In the genomic region with DNA sequence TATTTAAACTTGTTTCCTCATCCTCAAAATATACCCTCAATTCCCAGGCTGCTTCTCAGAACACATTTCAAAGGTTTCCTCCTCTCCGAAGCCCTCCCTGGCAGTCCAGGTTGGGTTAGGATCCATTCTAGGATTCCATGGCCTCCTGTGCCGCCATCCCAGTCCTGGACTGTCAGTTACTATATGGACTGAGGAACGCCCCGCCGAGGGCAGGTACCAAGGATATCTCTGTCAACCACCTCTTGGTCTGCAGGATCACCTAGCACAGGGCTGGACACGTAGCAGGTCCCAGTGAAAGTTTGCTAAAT, we compare ENCODE assay signal across 8 cellular contexts. TPM values are rescaled to one million over a fixed set of nuclear protein-coding genes. Genes with fewer than 3 reads are reported as not detected.
DNase-seq lines count a peak whose midpoint lies in the region; ATAC-seq, FAIRE-seq and TF ChIP-seq lines count a peak whose summit lies in the region.
"Had no signal": no experiment of that assay in that cellular context is flagged by ENCODE, and none has a peak within 500 bp of the region (broad histone marks: within the 10 kb centered on the region; RNA-seq: fewer than 3 reads in every experiment).

No MANE protein-coding gene starts in this region.

- no peaks in the 10 kb centered on the region for H3K9me1 ChIP-seq in K562 (ENCODE audit: control insufficient read depth, insufficient read depth, low read length)

- no peak for FAIRE-seq in K562 (lab: Jason Lieb, UNC)
- FAIRE-seq: HTR-8/SVneo, islet of Langerhans had no signal

- no peak overlapping the region for H2BK120ac ChIP-seq in neuronal stem cell (ENCODE audit: low read depth, low read length)

- H4K20me1 ChIP-seq in HCT116 (ENCODE audit: insufficient read depth) (no peaks in the 10 kb centered on the region), K562 (replicated peaks; ENCODE audit: control insufficient read depth, insufficient read depth, low read length) (peaks cover 22% of the 10 kb centered on the region)

- H2BK15ac ChIP-seq in neuronal stem cell (ENCODE audit: low read length), result no peak overlapping the region

- peak overlapping the region; percentile 4 for H2BK5ac ChIP-seq in neuronal stem cell (ENCODE audit: low read length)

- H3K23ac ChIP-seq in neuronal stem cell (ENCODE audit: low read depth, low read length, poor library complexity), result no peak overlapping the region

- H3K4me1 ChIP-seq in HCT116 (ENCODE audit: control insufficient read depth in 1 of 2, insufficient read depth in 2 of 2, low read length in 2 of 2), result peaks cover 20 to 31% of the 10 kb centered on the region in 2 experiments
- peaks cover 24 to 29% of the 10 kb centered on the region in 2 experiments for H3K4me1 ChIP-seq in K562 (replicated peaks in 1 of 2; ENCODE audit: control insufficient read depth in 2 of 2, insufficient read depth in 2 of 2, low read length in 2 of 2)
- H3K4me1 ChIP-seq in neuronal stem cell (ENCODE audit: control insufficient read depth in 2 of 2, insufficient read depth in 1 of 2, low read depth in 1 of 2, low read length in 2 of 2), result peaks cover 15 to 37% of the 10 kb centered on the region in 2 donors

- no peak overlapping the region for H2AFZ ChIP-seq in HCT116 (ENCODE audit: low read depth, low read length, poor library complexity, severe bottlenecking)
- peak overlapping the region; percentile 3; the same call in 1 of the 2 replicates for H2AFZ ChIP-seq in K562 (ENCODE audit: low read depth, low read length)
- H2AFZ ChIP-seq in neuronal stem cell (ENCODE audit: low read length), result peak overlapping the region; percentile 17

- H3K27me3 ChIP-seq in HCT116 (ENCODE audit: insufficient read depth, low read length), result no peaks in the 10 kb centered on the region
- no peaks in the 10 kb centered on the region for H3K27me3 ChIP-seq in K562 (ENCODE audit: control insufficient read depth in 2 of 2, insufficient read depth in 2 of 2, low read length in 2 of 2)
- H3K27me3 ChIP-seq in neuronal stem cell (ENCODE audit: control insufficient read depth in 3 of 3, insufficient read depth in 3 of 3, low read depth in 1 of 3, low read length in 3 of 3), result no peaks in the 10 kb centered on the region

- H3K4me2 ChIP-seq in HCT116 (ENCODE audit: low read length), result peak overlapping the region; percentile 89
- peak overlapping the region; percentile 70 for H3K4me2 ChIP-seq in K562 (ENCODE audit: insufficient read depth, low read length)
- no peak overlapping the region for H3K4me2 ChIP-seq in neuronal stem cell (ENCODE audit: insufficient read depth, low read length, poor library complexity, severe bottlenecking)

- TF ChIP-seq RAD21 in HCT116 (IDR thresholded peaks at IDR 0.05; ENCODE audit: low read depth), result no peak
- no peak for TF ChIP-seq RAD21 in K562 (CRISPR knock-in tag; conservative IDR thresholded peaks at IDR 0.05 in 1 of 2, IDR thresholded peaks at IDR 0.05 in 1 of 2)

- peak overlapping the region; percentile 2 for H3K18ac ChIP-seq in neuronal stem cell (ENCODE audit: low read length)

- TF ChIP-seq EP300 in K562 (IDR thresholded peaks at IDR 0.05; ENCODE audit: low read length), result no peak

- POLR2A ChIA-PET in HCT116 (lab: Charles Lee), result no interaction called here
- POLR2A ChIA-PET in K562 (lab: Yijun Ruan, JAX), result interaction anchor here (3.1 kb wide), 2 partner anchors 10 to 19 kb away, joined by 17 to 27 read pairs; partner anchors contain the start of gene BLVRB

- RAD21 ChIA-PET in HCT116 (lab: Charles Lee; ENCODE audit: low non-redundant PET in 1 of 2, low total read pairs in 2 of 2, uncharacterized antibody in 2 of 2, unreplicated experiment in 2 of 2), result no interaction called here

- no peak for DNase-seq in HCT116 (ENCODE audit: low read depth, low spot score)
- no peak for DNase-seq in K562 (ENCODE audit: extremely low read depth in 1 of 4, low spot score in 3 of 4)
- no peak for DNase-seq in neuronal stem cell (ENCODE audit: low spot score)
- no peak for DNase-seq in sciatic nerve (ENCODE audit: low spot score)
- DNase-seq in SKM-1 treated with dmso at 0.1 percent for 144 hours (lab: John Stamatoyannopoulos, UW; ENCODE audit: unreplicated experiment), result no peak
- DNase-seq in NCI-H1105 treated with DMSO at 0.1 percent for 48 hours (lab: John Stamatoyannopoulos, UW), result no peak

- H3K9me2 ChIP-seq in HCT116 (ENCODE audit: insufficient read depth), result no peaks in the 10 kb centered on the region

- H3K9me3 ChIP-seq in HCT116 (ENCODE audit: control insufficient read depth in 1 of 2, insufficient read depth in 1 of 2, low read depth in 1 of 2, low read length in 2 of 2) (no peaks in the 10 kb centered on the region), K562 (replicated peaks; ENCODE audit: control insufficient read depth, insufficient read depth, low read depth, low read length) (no peaks in the 10 kb centered on the region), neuronal stem cell (replicated peaks in 1 of 2; ENCODE audit: control insufficient read depth in 2 of 2, insufficient read depth in 1 of 2, low read depth in 1 of 2, low read length in 2 of 2) (no peaks in the 10 kb centered on the region)

- no peak overlapping the region for H4K91ac ChIP-seq in neuronal stem cell (ENCODE audit: low read depth, low read length, poor library complexity)

- BruUV-seq in HCT116 (replicated peaks; lab: Mats Ljungman, UMichigan) (no TSS peak), K562 (replicated peaks; lab: Mats Ljungman, UMichigan) (no TSS peak)

- no peak overlapping the region for H4K8ac ChIP-seq in neuronal stem cell (ENCODE audit: low read depth, low read length)

- H2BK12ac ChIP-seq in neuronal stem cell (ENCODE audit: low read length), result peak overlapping the region; percentile 3

- no peak overlapping the region for H3K4ac ChIP-seq in neuronal stem cell (ENCODE audit: low read length)

- ATAC-seq in HCT116 (no peak), K562 (no peak), sciatic nerve (no peak)

- in situ Hi-C loops in K562 (cut with MboI), result no loop called here

- peaks cover 30% of the 10 kb centered on the region for H3K79me2 ChIP-seq in HCT116 (ENCODE audit: insufficient read depth, low read length)
- H3K79me2 ChIP-seq in K562 (ENCODE audit: control insufficient read depth, insufficient read depth, low read length), result peaks cover 34% of the 10 kb centered on the region

- CTCF ChIA-PET in HCT116 (lab: Charles Lee) (no interaction called here), K562 (lab: Yijun Ruan, JAX; ENCODE audit: low intra/inter-chr PET ratio) (no interaction called here)

- WGBS in K562 (ENCODE audit: insufficient coverage, low coverage, missing lambda C conversion rate), result 34% methylated on average over 6 of the region's 6 CpGs
- WGBS in neuronal stem cell (ENCODE audit: extremely low coverage in 2 of 2, insufficient read length in 2 of 2, insufficient replicate concordance in 1 of 2), 2 donors, result no CpG with 5 or more reads among the region's 6 CpGs

- TF ChIP-seq CTCF in HCT116 (IDR thresholded peaks at IDR 0.05 in 2 of 3, conservative IDR thresholded peaks at IDR 0.05 in 1 of 3; ENCODE audit: borderline replicate concordance in 1 of 3, insufficient read depth in 1 of 3, low read depth in 2 of 3, low read length in 2 of 3) (no peak), K562 (IDR thresholded peaks at IDR 0.05 in 2 of 3, conservative IDR thresholded peaks at IDR 0.05 in 1 of 3; ENCODE audit: insufficient read depth in 2 of 3, low read depth in 1 of 3, low read length in 3 of 3) (no peak)

- H3K27ac ChIP-seq in HCT116 (ENCODE audit: low read depth, low read length) (peak overlapping the region; percentile 97), K562 (ENCODE audit: extremely low read depth, low read depth, low read length) (peak overlapping the region; percentile 95), neuronal stem cell (replicated peaks; ENCODE audit: low read length) (peak overlapping the region; percentile 61)

- H3K9ac ChIP-seq in HCT116 (ENCODE audit: low read length) (peak overlapping the region; percentile 33), K562 (ENCODE audit: insufficient read depth in 1 of 2, low read depth in 2 of 2, low read length in 2 of 2) (peak overlapping the region; percentile 51 to 70; a peak in 3 of 4 replicates), neuronal stem cell (ENCODE audit: low read depth, low read length, poor library complexity) (no peak overlapping the region)

- intact Hi-C loops in HCT116 (cut with micrococcal nuclease) (no loop called here), K562 (cut with micrococcal nuclease) (no loop called here), sciatic nerve (cut with DNase I) (no loop called here)

- 0 out of 4 replicates have a peak overlapping the region, but pooled peaks of 1 of the 2 experiments have one; percentile 6 for H3K4me3 ChIP-seq in HCT116 (replicated peaks in 1 of 2; ENCODE audit: low read depth in 1 of 2, low read length in 2 of 2)
- H3K4me3 ChIP-seq in K562, result no peak overlapping the region
- no peak overlapping the region for H3K4me3 ChIP-seq in neuronal stem cell (ENCODE audit: low read length in 2 of 2)

- peaks cover 11% of the 10 kb centered on the region for H3K79me1 ChIP-seq in neuronal stem cell (ENCODE audit: low read depth, low read length)

- H3K14ac ChIP-seq in neuronal stem cell (ENCODE audit: low read length), result no peak overlapping the region

- H2AK5ac ChIP-seq in neuronal stem cell (ENCODE audit: low read depth, low read length), result no peak overlapping the region

- H3K36me3 ChIP-seq in HCT116 (ENCODE audit: control insufficient read depth in 1 of 2, insufficient read depth in 2 of 2, low read length in 2 of 2) (peaks cover 17 to 19% of the 10 kb centered on the region in 2 experiments; a peak in 3 of 4 replicates), K562 (ENCODE audit: control insufficient read depth, insufficient read depth, low read length) (peaks cover 47% of the 10 kb centered on the region), neuronal stem cell (replicated peaks in 1 of 2; ENCODE audit: control insufficient read depth in 2 of 2, insufficient read depth in 2 of 2, low read length in 2 of 2) (peaks cover 13 to 21% of the 10 kb centered on the region in 2 donors)

- TF ChIP-seq POLR2A in HCT116 (IDR thresholded peaks at IDR 0.05; ENCODE audit: borderline replicate concordance, extremely low read depth, insufficient read depth, insufficient read length), result no peak
- no peak for TF ChIP-seq POLR2A in K562 (conservative IDR thresholded peaks at IDR 0.05)

RNA-seq across cellular contexts. Expression of gene SERTAD3, which starts 1.5 kb away (rescaled TPM):
- total RNA-seq in HCT116 (2021; ENCODE audit: unreplicated experiment) (32.4 TPM), K562 (2014; rRNA removed) (17.5 and 19.3 TPM in 2 replicates), K562 (2014; rRNA removed; fragmentation: Illumina TruSeq; extraction: Trizol) (16.1 and 17.2 TPM in 2 replicates), K562 (2015; rRNA removed; fragmentation: Illumina TruSeq; extraction: Trizol) (21.6 and 27.7 TPM in 2 replicates), K562 (2021) (28.9 and 31.4 TPM in 2 replicates), sciatic nerve (47.2 TPM)
- polyA plus RNA-seq in HCT116 (2012), result 34.9 and 41.4 TPM in 2 replicates
- total RNA-seq in K562 (2011; cell fraction: chromatin; rRNA removed; ENCODE audit: low replicate concordance), result 16.7 and 27.2 TPM in 2 replicates
- total RNA-seq in K562 (2011; cell fraction: nucleolus; rRNA removed), result 20.4 and 20.7 TPM in 2 replicates
- total RNA-seq in K562 (2011; cell fraction: nucleoplasm; rRNA removed), result 24.9 and 26.9 TPM in 2 replicates
- polyA plus RNA-seq in K562 (2011; rRNA removed) (17.6 and 18.9 TPM in 2 replicates), K562 (2014; fragmentation: Illumina TruSeq; extraction: Trizol) (15.1 and 18.6 TPM in 2 replicates), K562 (2014; fragmentation: Nextera tagmentation; extraction: Ambion mirVana) (1 to 10 TPM; 5.4 to 5.9 TPM), K562 (2014; rRNA removed) (18.1 and 18.5 TPM in 2 replicates)
- polyA plus RNA-seq in K562 (2011; cell fraction: cytosol; rRNA removed), result 19.3 and 35.5 TPM in 2 replicates
- polyA plus RNA-seq in K562 (2011; cell fraction: nucleus; rRNA removed), result 17.8 and 23.4 TPM in 2 replicates
- polyA plus RNA-seq in K562 (2012), result 20.7 and 22.0 TPM in 2 replicates
- 18.4 and 23.4 TPM in 2 replicates for polyA minus RNA-seq in K562 (2011; rRNA and poly(A)+ RNA removed)
- 24.3 and 28.9 TPM in 2 replicates for polyA minus RNA-seq in K562 (2011; cell fraction: cytosol; rRNA and poly(A)+ RNA removed)
- polyA minus RNA-seq in K562 (2011; cell fraction: nucleus; rRNA and poly(A)+ RNA removed), result 8.1 and 13.9 TPM in 2 replicates
- polyA plus RNA-seq in neuronal stem cell (2013, experiment 1 of 2), result 13.1 TPM
- polyA plus RNA-seq in neuronal stem cell (2013, experiment 2 of 2), result 13.1 TPM

RNA-seq across cellular contexts. Expression of gene SERTAD1, which starts 19.8 kb away (rescaled TPM):
- total RNA-seq in HCT116 (2021; ENCODE audit: unreplicated experiment) (30.3 TPM), K562 (2014; rRNA removed) (8.1 and 10.9 TPM in 2 replicates), K562 (2014; rRNA removed; fragmentation: Illumina TruSeq; extraction: Trizol) (2.1 and 2.8 TPM in 2 replicates), K562 (2015; rRNA removed; fragmentation: Illumina TruSeq; extraction: Trizol) (4.9 and 5.5 TPM in 2 replicates), K562 (2021) (8.7 and 8.9 TPM in 2 replicates), sciatic nerve (18.0 TPM)
- polyA plus RNA-seq in HCT116 (2012), result 44.7 and 48.8 TPM in 2 replicates
- total RNA-seq in K562 (2011; cell fraction: chromatin; rRNA removed; ENCODE audit: low replicate concordance), result 3.1 and 8.3 TPM in 2 replicates
- total RNA-seq in K562 (2011; cell fraction: nucleolus; rRNA removed), result 10.3 and 11.0 TPM in 2 replicates
- total RNA-seq in K562 (2011; cell fraction: nucleoplasm; rRNA removed), result 7.5 and 8.9 TPM in 2 replicates
- polyA plus RNA-seq in K562 (2011; rRNA removed) (6.1 and 6.8 TPM in 2 replicates), K562 (2014; fragmentation: Illumina TruSeq; extraction: Trizol) (2.3 and 5.0 TPM in 2 replicates), K562 (2014; fragmentation: Nextera tagmentation; extraction: Ambion mirVana) (under 1 TPM; 0.15 to 0.85 TPM), K562 (2014; rRNA removed) (6.7 TPM in 2 replicates)
- 7.4 and 18.7 TPM in 2 replicates for polyA plus RNA-seq in K562 (2011; cell fraction: cytosol; rRNA removed)
- 5.6 and 9.1 TPM in 2 replicates for polyA plus RNA-seq in K562 (2011; cell fraction: nucleus; rRNA removed)
- polyA plus RNA-seq in K562 (2012), result 6.7 and 8.9 TPM in 2 replicates
- 1.9 and 2.1 TPM in 2 replicates for polyA minus RNA-seq in K562 (2011; rRNA and poly(A)+ RNA removed)
- polyA minus RNA-seq in K562 (2011; cell fraction: cytosol; rRNA and poly(A)+ RNA removed), result 3.5 and 4.5 TPM in 2 replicates
- 1.8 and 3.6 TPM in 2 replicates for polyA minus RNA-seq in K562 (2011; cell fraction: nucleus; rRNA and poly(A)+ RNA removed)
- polyA plus RNA-seq in neuronal stem cell (2013, experiment 1 of 2), result 2.7 TPM
- polyA plus RNA-seq in neuronal stem cell (2013, experiment 2 of 2), result 2.7 TPM

RNA-seq across cellular contexts. Expression of gene BLVRB, which starts 20.0 kb away (rescaled TPM):
- total RNA-seq in HCT116 (2021; ENCODE audit: unreplicated experiment) (113 TPM), K562 (2014; rRNA removed) (749 and 813 TPM in 2 replicates), K562 (2014; rRNA removed; fragmentation: Illumina TruSeq; extraction: Trizol) (110 and 229 TPM in 2 replicates), K562 (2015; rRNA removed; fragmentation: Illumina TruSeq; extraction: Trizol) (331 and 332 TPM in 2 replicates), K562 (2021) (457 and 476 TPM in 2 replicates), sciatic nerve (83.8 TPM)
- polyA plus RNA-seq in HCT116 (2012), result 330 and 425 TPM in 2 replicates
- 26.9 and 65.0 TPM in 2 replicates for total RNA-seq in K562 (2011; cell fraction: chromatin; rRNA removed; ENCODE audit: low replicate concordance)
- 107 and 125 TPM in 2 replicates for total RNA-seq in K562 (2011; cell fraction: nucleolus; rRNA removed)
- 74.7 and 75.7 TPM in 2 replicates for total RNA-seq in K562 (2011; cell fraction: nucleoplasm; rRNA removed)
- polyA plus RNA-seq in K562 (2011; rRNA removed) (368 and 461 TPM in 2 replicates), K562 (2014; fragmentation: Illumina TruSeq; extraction: Trizol) (260 and 428 TPM in 2 replicates), K562 (2014; fragmentation: Nextera tagmentation; extraction: Ambion mirVana) (100 to 1,000 TPM in 1 of 2 experiments, 10 to 100 TPM in 1; 81.1 to 184 TPM), K562 (2014; rRNA removed) (634 and 677 TPM in 2 replicates)
- polyA plus RNA-seq in K562 (2011; cell fraction: cytosol; rRNA removed), result 836 and 2,229 TPM in 2 replicates
- 252 and 288 TPM in 2 replicates for polyA plus RNA-seq in K562 (2011; cell fraction: nucleus; rRNA removed)
- polyA plus RNA-seq in K562 (2012), result 416 and 585 TPM in 2 replicates
- 85.4 and 138 TPM in 2 replicates for polyA minus RNA-seq in K562 (2011; rRNA and poly(A)+ RNA removed)
- polyA minus RNA-seq in K562 (2011; cell fraction: cytosol; rRNA and poly(A)+ RNA removed), result 198 and 225 TPM in 2 replicates
- polyA minus RNA-seq in K562 (2011; cell fraction: nucleus; rRNA and poly(A)+ RNA removed), result 34.6 and 38.7 TPM in 2 replicates
- 25.7 TPM for polyA plus RNA-seq in neuronal stem cell (2013, experiment 1 of 2)
- 25.5 TPM for polyA plus RNA-seq in neuronal stem cell (2013, experiment 2 of 2)

RNA-seq across cellular contexts. Expression of gene SPTBN4, which starts 21.2 kb away (rescaled TPM):
- total RNA-seq in HCT116 (2021; ENCODE audit: unreplicated experiment) (4.6 TPM), K562 (2014; rRNA removed) (0.86 and 2.0 TPM in 2 replicates), K562 (2014; rRNA removed; fragmentation: Illumina TruSeq; extraction: Trizol) (0.16 and 0.47 TPM in 2 replicates), K562 (2015; rRNA removed; fragmentation: Illumina TruSeq; extraction: Trizol) (0.83 and 1.3 TPM in 2 replicates), K562 (2021) (1.5 and 1.6 TPM in 2 replicates), sciatic nerve (20.9 TPM)
- polyA plus RNA-seq in HCT116 (2012), result 4.4 and 5.6 TPM in 2 replicates
- 5.7 and 11.0 TPM in 2 replicates for total RNA-seq in K562 (2011; cell fraction: chromatin; rRNA removed; ENCODE audit: low replicate concordance)
- total RNA-seq in K562 (2011; cell fraction: nucleolus; rRNA removed), result 3.8 and 4.5 TPM in 2 replicates
- 5.3 and 6.9 TPM in 2 replicates for total RNA-seq in K562 (2011; cell fraction: nucleoplasm; rRNA removed)
- polyA plus RNA-seq in K562 (2011; rRNA removed) (1.2 and 1.3 TPM in 2 replicates), K562 (2014; fragmentation: Illumina TruSeq; extraction: Trizol) (0.51 and 0.70 TPM in 2 replicates), K562 (2014; fragmentation: Nextera tagmentation; extraction: Ambion mirVana) (under 1 TPM; 0.01 to 0.10 TPM), K562 (2014; rRNA removed) (1.2 and 1.3 TPM in 2 replicates)
- polyA plus RNA-seq in K562 (2011; cell fraction: cytosol; rRNA removed), result 0.94 and 1.8 TPM in 2 replicates
- polyA plus RNA-seq in K562 (2011; cell fraction: nucleus; rRNA removed), result 2.6 and 3.5 TPM in 2 replicates
- polyA plus RNA-seq in K562 (2012), result 1.7 and 1.9 TPM in 2 replicates
- polyA minus RNA-seq in K562 (2011; rRNA and poly(A)+ RNA removed), result 1.1 and 1.5 TPM in 2 replicates
- 0.38 and 0.46 TPM in 2 replicates for polyA minus RNA-seq in K562 (2011; cell fraction: cytosol; rRNA and poly(A)+ RNA removed)
- 0.81 and 1.4 TPM in 2 replicates for polyA minus RNA-seq in K562 (2011; cell fraction: nucleus; rRNA and poly(A)+ RNA removed)
- 1.4 TPM for polyA plus RNA-seq in neuronal stem cell (2013, experiment 1 of 2)
- polyA plus RNA-seq in neuronal stem cell (2013, experiment 2 of 2), result 2.0 TPM

RNA-seq across cellular contexts. Expression of gene PRX, which starts 32.4 kb away (rescaled TPM):
- total RNA-seq in HCT116 (2021; ENCODE audit: unreplicated experiment) (4.8 TPM), K562 (2014; rRNA removed) (2.8 and 3.8 TPM in 2 replicates), K562 (2014; rRNA removed; fragmentation: Illumina TruSeq; extraction: Trizol) (0.61 and 0.65 TPM in 2 replicates), K562 (2015; rRNA removed; fragmentation: Illumina TruSeq; extraction: Trizol) (1.8 and 2.0 TPM in 2 replicates), K562 (2021) (2.9 and 3.5 TPM in 2 replicates), sciatic nerve (801 TPM)
- polyA plus RNA-seq in HCT116 (2012), result 4.8 and 5.1 TPM in 2 replicates
- total RNA-seq in K562 (2011; cell fraction: chromatin; rRNA removed; ENCODE audit: low replicate concordance), result 1.8 and 4.5 TPM in 2 replicates
- 2.7 and 2.8 TPM in 2 replicates for total RNA-seq in K562 (2011; cell fraction: nucleolus; rRNA removed)
- total RNA-seq in K562 (2011; cell fraction: nucleoplasm; rRNA removed), result 2.1 and 2.2 TPM in 2 replicates
- polyA plus RNA-seq in K562 (2011; rRNA removed) (1.5 and 1.7 TPM in 2 replicates), K562 (2014; fragmentation: Illumina TruSeq; extraction: Trizol) (1.3 and 2.1 TPM in 2 replicates), K562 (2014; fragmentation: Nextera tagmentation; extraction: Ambion mirVana) (not detected), K562 (2014; rRNA removed) (1.4 and 1.7 TPM in 2 replicates)
- 1.4 and 1.7 TPM in 2 replicates for polyA plus RNA-seq in K562 (2011; cell fraction: cytosol; rRNA removed)
- 1.0 and 1.8 TPM in 2 replicates for polyA plus RNA-seq in K562 (2011; cell fraction: nucleus; rRNA removed)
- polyA plus RNA-seq in K562 (2012), result 2.5 and 4.5 TPM in 2 replicates
- 1.4 and 1.5 TPM in 2 replicates for polyA minus RNA-seq in K562 (2011; rRNA and poly(A)+ RNA removed)
- 2.1 and 2.8 TPM in 2 replicates for polyA minus RNA-seq in K562 (2011; cell fraction: cytosol; rRNA and poly(A)+ RNA removed)
- 0.54 and 1.00 TPM in 2 replicates for polyA minus RNA-seq in K562 (2011; cell fraction: nucleus; rRNA and poly(A)+ RNA removed)
- 1.9 TPM for polyA plus RNA-seq in neuronal stem cell (2013, experiment 1 of 2)
- polyA plus RNA-seq in neuronal stem cell (2013, experiment 2 of 2), result 1.9 TPM
